8 cellular contexts compared by ENCODE assay signal in the genomic region with DNA sequence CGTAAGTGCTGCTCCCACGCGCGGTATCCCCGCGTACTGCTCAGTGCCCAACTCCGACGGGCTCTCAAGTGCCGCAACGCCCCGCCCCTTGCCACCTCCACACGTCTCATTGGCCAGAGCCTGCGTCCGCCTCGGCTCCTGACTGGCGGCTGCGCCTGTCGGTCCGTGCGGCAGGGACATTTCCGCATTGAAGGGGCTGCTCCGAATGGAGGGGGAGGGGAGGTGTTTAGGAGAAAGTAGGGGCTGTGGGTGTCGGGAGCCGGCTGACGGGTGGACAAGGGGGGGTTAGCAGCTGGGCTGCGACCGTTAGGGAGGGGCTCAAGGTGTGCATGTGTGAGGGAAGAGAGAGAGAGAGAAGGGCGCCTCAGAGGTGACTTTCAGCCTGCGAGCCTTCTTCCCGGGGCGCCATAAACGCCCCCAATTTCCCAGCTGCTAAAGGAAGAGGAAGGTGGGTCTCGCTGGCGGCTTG. TPM values are rescaled to one million over a fixed set of nuclear protein-coding genes. Genes with fewer than 3 reads are reported as not detected.
DNase-seq lines count a peak whose midpoint lies in the region; ATAC-seq and TF ChIP-seq lines count a peak whose summit lies in the region.

No MANE protein-coding gene starts in this region.

- intact Hi-C loops in spleen (cut with DNase I; ENCODE audit: low total_unique reads): no loop called here

- DNase-seq in AG09319 (ENCODE audit: extremely low read depth, low read depth): peak; percentile 96
- DNase-seq in NCI-H345 (lab: John Stamatoyannopoulos, UW): peak; percentile 99
- peak; percentile 92 to 97 (median 96) for DNase-seq in activated CD4-positive, CD25-positive, alpha-beta regulatory T cell (lab: John Stamatoyannopoulos, UW)
- peak; percentile 97 for DNase-seq in central memory CD4-positive, alpha-beta T cell
- DNase-seq in inferior parietal cortex (ENCODE audit: extremely low spot score): peak; percentile 97
- DNase-seq in spleen: peak; percentile 99

- H3K27me3 ChIP-seq in spleen (replicated peaks in 1 of 7): no peaks in the 10 kb centered on the region

- WGBS in spleen, 5 donors: 0 to 1% (median 0%) methylated on average over 26 to 34 of the region's 34 CpGs

- ATAC-seq in GM19025 (IDR thresholded peaks at IDR 0.05; ENCODE audit: low read depth, unreplicated experiment) (peak; percentile 96), HG03280 (IDR thresholded peaks at IDR 0.05; ENCODE audit: unreplicated experiment) (peak; percentile 92)

- H3K27ac ChIP-seq in spleen: peak overlapping the region; percentile 91 to 99 (median 99)

- peak overlapping the region; percentile 77 to 94 (median 92) for H3K4me3 ChIP-seq in spleen

- TF ChIP-seq CTCF in AG09319 (IDR thresholded peaks at IDR 0.05; ENCODE audit: low read depth, low read length): no peak; the same call in 1 of the 2 replicates
- TF ChIP-seq CTCF in spleen (IDR thresholded peaks at IDR 0.05 in 8 of 11, conservative IDR thresholded peaks at IDR 0.05 in 3 of 11): peak in 3 of 11 experiments; percentile 46 to 58 (median 53)

- H3K36me3 ChIP-seq in spleen: no peaks in the 10 kb centered on the region

- peaks cover 10 to 50% (median 40%) of the 10 kb centered on the region in 6 donors for H3K4me1 ChIP-seq in spleen

- H3K9me3 ChIP-seq in spleen: no peaks in the 10 kb centered on the region

- peak; percentile 85 to 99 (median 96) for TF ChIP-seq POLR2A in spleen (IDR thresholded peaks at IDR 0.05)

RNA-seq across cellular contexts. Expression of a gene that starts 0.9 kb away (rescaled TPM):
- 100 to 1,000 TPM in 2 of 7 donors, 10 to 100 TPM in 5; 70.5 to 106 (median 91.2) TPM for total RNA-seq in spleen
- polyA plus RNA-seq in spleen: 10 to 100 TPM; 46.3 to 63.2 (median 61.0) TPM

Comparison
In these comparisons a context has a peak if more than half of its experiments do, and no peak if none do; other contexts are left out.
1. Peak in every context shown above with its lines: DNase-seq, ATAC-seq, H3K4me3 ChIP-seq and H3K27ac ChIP-seq.